ENCODE assay signal across 14 cellular contexts in genomic region chr12:57602544-57602943, GRCh38. TPM values are rescaled to one million over a fixed set of nuclear protein-coding genes. Genes with fewer than 3 reads are reported as not detected.
"Had no signal": no experiment of that assay in that cellular context is flagged by ENCODE, and none has a peak within 500 bp of the region (broad histone marks: within the 10 kb centered on the region; RNA-seq: fewer than 3 reads in every experiment).

No MANE protein-coding gene starts in this region.

- DNase-seq: activated B cell treated with CpG ODN at 0.5 μM for 24 hours; activated CD4-positive, alpha-beta T cell treated with anti-CD3 and anti-CD28 coated beads, Interleukin-2, amount 10 ng/mL, durations not matched to agents 7 days and 5 days; activated T-cell treated with anti-CD3 and anti-CD28 coated beads for 4 hours; amniotic stem cell; colonic mucosa; effector CD4-positive, alpha-beta T cell; ovary; SK-N-SH; stimulated activated CD4-positive, alpha-beta T cell treated with anti-CD3 and anti-CD28 coated beads, Interleukin-12 subunit alpha, Interleukin-12 subunit beta, amount 100 ng/mL, for 4 hours had no signal

- H3K4me3 Mint-ChIP-seq: activated B cell treated with CpG ODN at 0.5 μM for 24 hours; activated CD4-positive, alpha-beta T cell treated with anti-CD3 and anti-CD28 coated beads, Interleukin-2, amount 10 ng/mL, durations not matched to agents 7 days and 5 days; stimulated activated naive CD8-positive, alpha-beta T cell treated with anti-CD3 and anti-CD28 coated beads, Interleukin-15, Interleukin-2, amounts not matched to agents 100 ng/mL and 50 ng/mL, for 24 hours had no signal

- H3K27me3 Mint-ChIP-seq: activated CD4-positive, alpha-beta T cell treated with anti-CD3 and anti-CD28 coated beads, Interleukin-2, amount 10 ng/mL, durations not matched to agents 7 days and 5 days; stimulated activated naive CD8-positive, alpha-beta T cell treated with anti-CD3 and anti-CD28 coated beads, Interleukin-15, Interleukin-2, amounts not matched to agents 100 ng/mL and 50 ng/mL, for 24 hours had no signal

- H3K27me3 ChIP-seq: breast epithelium, colonic mucosa, ovary had no signal

- H3K4me3 ChIP-seq: breast epithelium, colonic mucosa, ovary had no signal

- H3K9me3 Mint-ChIP-seq: activated B cell treated with CpG ODN at 0.5 μM for 24 hours; activated CD4-positive, alpha-beta T cell treated with anti-CD3 and anti-CD28 coated beads, Interleukin-2, amount 10 ng/mL, durations not matched to agents 7 days and 5 days; activated naive CD4-positive, alpha-beta T cell treated with anti-CD3 and anti-CD28 coated beads, Interleukin-2, amount 50 U/mL, for 72 hours; activated T-helper 2 cell treated with anti-CD3 and anti-CD28 coated beads, Interferon-gamma antibody, Interleukin-2, Interleukin-4, amounts not matched to agents 10 μg/mL and 5 μg/mL and 100 μg/mL, durations not matched to agents 14 hours and 24 hours and 36 hours; neural crest cell; stimulated activated naive CD8-positive, alpha-beta T cell treated with anti-CD3 and anti-CD28 coated beads, Interleukin-15, Interleukin-2, amounts not matched to agents 100 ng/mL and 50 ng/mL, for 24 hours had no signal

- ATAC-seq: activated naive CD4-positive, alpha-beta T cell treated with anti-CD3 and anti-CD28 coated beads, Interleukin-2, amount 50 U/mL, for 72 hours had no signal

- H3K27ac Mint-ChIP-seq: activated B cell treated with CpG ODN at 0.5 μM for 24 hours; activated CD4-positive, alpha-beta T cell treated with anti-CD3 and anti-CD28 coated beads, Interleukin-2, amount 10 ng/mL, durations not matched to agents 7 days and 5 days; activated naive CD4-positive, alpha-beta T cell treated with anti-CD3 and anti-CD28 coated beads, Interleukin-2, amount 50 U/mL, for 72 hours; activated T-helper 2 cell treated with anti-CD3 and anti-CD28 coated beads, Interferon-gamma antibody, Interleukin-2, Interleukin-4, amounts not matched to agents 10 μg/mL and 5 μg/mL and 100 μg/mL, durations not matched to agents 14 hours and 24 hours and 36 hours; stimulated activated naive CD8-positive, alpha-beta T cell treated with anti-CD3 and anti-CD28 coated beads, Interleukin-15, Interleukin-2, amounts not matched to agents 100 ng/mL and 50 ng/mL, for 24 hours had no signal

- H3K27ac ChIP-seq: breast epithelium, colonic mucosa had no signal

RNA-seq across cellular contexts. Expression of gene ARHGEF25, which starts 8.7 kb away (rescaled TPM):
- total RNA-seq: activated B cell treated with CpG ODN at 0.5 μM for 24 hours had no signal
